2 cellular contexts compared by ENCODE assay signal in genomic region chr19:47365455-47365854, GRCh38. TPM values are rescaled to one million over a fixed set of nuclear protein-coding genes. Genes with fewer than 3 reads are reported as not detected.
"Had no signal": no experiment of that assay in that cellular context is flagged by ENCODE, and none has a peak within 500 bp of the region (broad histone marks: within the 10 kb centered on the region; RNA-seq: fewer than 3 reads in every experiment).

No MANE protein-coding gene starts in this region.

RNA-seq across cellular contexts. Expression of gene C5AR2, which starts 33.5 kb away (rescaled TPM):
- polyA plus RNA-seq: naive thymus-derived CD8-positive, alpha-beta T cell had no signal

RNA-seq across cellular contexts. Expression of gene MEIS3, which starts 53.9 kb away (rescaled TPM):
- total RNA-seq: naive thymus-derived CD8-positive, alpha-beta T cell; natural killer cell treated with Interleukin-12 subunit alpha and Interleukin-12 subunit beta and Interleukin-15 and Interleukin-18, amount 100 ng/mL, for 72 hours had no signal
- polyA plus RNA-seq: naive thymus-derived CD8-positive, alpha-beta T cell had no signal
